8 cellular contexts compared by ENCODE assay signal in genomic region chr2:11748018-11748860, GRCh38. TPM values are rescaled to one million over a fixed set of nuclear protein-coding genes. Genes with fewer than 3 reads are reported as not detected.
DNase-seq lines count a peak whose midpoint lies in the region; ATAC-seq and TF ChIP-seq lines count a peak whose summit lies in the region.

No MANE protein-coding gene starts in this region.

- H3K36me3 ChIP-seq in mammary epithelial cell (ENCODE audit: insufficient read depth, low read length): no peaks in the 10 kb centered on the region

- dilution Hi-C loops in mammary epithelial cell (cut with HindIII; ENCODE audit: low sequenced_read_pairs): no loop called here

- H3K9me3 Mint-ChIP-seq in naive B cell: no peaks in the 10 kb centered on the region

- H4K20me1 ChIP-seq in mammary epithelial cell (ENCODE audit: insufficient read depth, low read length): no peaks in the 10 kb centered on the region

- BruUV-seq in mammary epithelial cell (replicated peaks; lab: Mats Ljungman, UMichigan): no TSS peak

- CTCF ChIA-PET in mammary epithelial cell (lab: Charles Lee; ENCODE audit: low non-redundant PET): no interaction called here
- CTCF ChIA-PET in GM10248 (lab: Yijun Ruan, JAX): interaction anchor here (1.5 to 18.6 kb wide), 3 partner anchors 12 to 55 kb away, joined by 3 to 207 read pairs (median 15); no protein-coding TSS in a partner anchor

- H3K27ac Mint-ChIP-seq in naive B cell: peak overlapping the region in 5 of 6 donors; percentile 56 to 93 (median 89)

- H3K9me3 ChIP-seq in mammary epithelial cell (replicated peaks; ENCODE audit: insufficient read depth, low read length): no peaks in the 10 kb centered on the region

- no peaks in the 10 kb centered on the region for H3K27me3 ChIP-seq in mammary epithelial cell (ENCODE audit: insufficient read depth, low read length)

- H3K4me2 ChIP-seq in mammary epithelial cell (ENCODE audit: insufficient read depth, low read depth, low read length): peak overlapping the region; percentile 74

- H3K4me1 ChIP-seq in mammary epithelial cell (ENCODE audit: insufficient read depth, low read length): peaks cover 71% of the 10 kb centered on the region

- peak overlapping the region; percentile 82 for H3K4me3 ChIP-seq in AG10803 (ENCODE audit: low read length)
- peak overlapping the region; percentile 82; the same call in 1 of the 2 replicates for H3K4me3 ChIP-seq in Jurkat, Clone E6-1 (ENCODE audit: low read length)
- H3K4me3 ChIP-seq in mammary epithelial cell (replicated peaks in 1 of 3; ENCODE audit: insufficient read depth in 1 of 3, low read depth in 2 of 3, low read length in 3 of 3): peak overlapping the region; percentile 2 to 79 (median 39)

- H3K27ac ChIP-seq in mammary epithelial cell (ENCODE audit: insufficient read depth, low read depth, low read length): peak overlapping the region; percentile 46

- in situ Hi-C loops in mammary epithelial cell (cut with MboI; ENCODE audit: low sequenced_read_pairs in 2 of 2): no loop called here

- POLR2A ChIA-PET in GM10248 (lab: Yijun Ruan, JAX): no interaction called here

- H3K36me3 Mint-ChIP-seq in naive B cell: no peaks in the 10 kb centered on the region

- peak overlapping the region; percentile 79 to 93 (median 88) for H3K4me3 Mint-ChIP-seq in naive B cell

- H3K9ac ChIP-seq in mammary epithelial cell (ENCODE audit: insufficient read depth, low read length): peak overlapping the region; percentile 56

- H3K79me2 ChIP-seq in mammary epithelial cell (ENCODE audit: insufficient read depth, low read length): peaks cover 66% of the 10 kb centered on the region

- no peaks in the 10 kb centered on the region for H3K27me3 Mint-ChIP-seq in naive B cell

- peaks cover 49 to 80% (median 75%) of the 10 kb centered on the region in 3 donors for H3K4me1 Mint-ChIP-seq in naive B cell

- DNase-seq in AG10803 (ENCODE audit: low read depth) (no peak), mammary epithelial cell (no peak), naive B cell (no peak), NCI-H1105 (lab: John Stamatoyannopoulos, UW) (no peak), NCI-H1092 (lab: John Stamatoyannopoulos, UW) (no peak), GM10248 (ENCODE audit: extremely low spot score) (no peak)
- DNase-seq in Jurkat, Clone E6-1 (ENCODE audit: low read depth, low spot score): no peak

- WGBS in mammary epithelial cell (ENCODE audit: low coverage, missing lambda C conversion rate): 86% methylated on average over 11 of the region's 19 CpGs

- TF ChIP-seq CTCF in AG10803 (conservative IDR thresholded peaks at IDR 0.05; ENCODE audit: low read length) (no peak), mammary epithelial cell (conservative IDR thresholded peaks at IDR 0.05 in 1 of 2, IDR thresholded peaks at IDR 0.05 in 1 of 2; ENCODE audit: extremely low read depth in 1 of 2, insufficient read depth in 1 of 2, low read depth in 1 of 2, low read length in 2 of 2) (no peak), GM10248 (IDR thresholded peaks at IDR 0.05; ENCODE audit: control extremely low read depth, extremely low read depth, low read depth, missing control alignments) (no peak)

- no peak for ATAC-seq in naive B cell (ENCODE audit: low read depth in 2 of 2)
- no peak for ATAC-seq in HG03097 (IDR thresholded peaks at IDR 0.05; ENCODE audit: low FRiP score, unreplicated experiment)

- intact Hi-C loops in mammary epithelial cell (cut with micrococcal nuclease): no loop called here

- H2AFZ ChIP-seq in mammary epithelial cell (ENCODE audit: low read depth, low read length): no peak overlapping the region

RNA-seq across cellular contexts. Expression of gene LPIN1, which starts 1.8 kb away (rescaled TPM):
- polyA plus RNA-seq in Jurkat, Clone E6-1 (2012; ENCODE audit: insufficient read depth, insufficient read length): 19.6 TPM
- total RNA-seq in mammary epithelial cell: 10 to 100 TPM; 28.3 to 54.8 TPM
- polyA plus RNA-seq in mammary epithelial cell: 58.5 TPM
- 66.3 TPM for polyA minus RNA-seq in mammary epithelial cell
- 10 to 100 TPM in 3 of 6 donors, 1 to 10 TPM in 3; 4.6 to 12.8 (median 9.7) TPM for polyA plus RNA-seq in naive B cell (ENCODE audit: low read depth in 6 of 6)
